In the genomic region with DNA sequence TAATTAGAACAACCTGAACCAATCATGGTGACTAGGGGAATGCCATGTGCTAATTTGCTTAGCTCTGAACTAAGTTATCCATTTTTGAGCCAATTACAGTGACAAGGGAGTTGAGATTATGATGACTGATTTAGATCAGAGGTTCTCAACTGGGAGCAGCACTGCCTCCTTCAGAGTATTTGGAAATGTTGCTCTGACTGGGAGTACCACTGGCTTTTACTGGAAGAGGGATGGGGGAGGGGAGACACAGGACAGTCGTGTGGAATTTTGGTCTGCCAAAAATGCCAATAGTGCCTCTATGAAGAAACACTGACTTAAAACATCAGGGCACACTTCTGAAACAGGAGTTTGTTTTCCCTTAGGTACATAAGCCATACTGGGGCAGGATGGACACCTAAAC, we compare ENCODE assay signal across 20 cellular contexts.
"Had no signal": no experiment of that assay in that cellular context is flagged by ENCODE, and none has a peak within 500 bp of the region (broad histone marks: within the 10 kb centered on the region; RNA-seq: fewer than 3 reads in every experiment).

No MANE protein-coding gene starts in this region.

- H3K27ac ChIP-seq: adrenal gland, ascending aorta, coronary artery, gastrocnemius medialis, pancreas, tibial artery, WERI-Rb-1 had no signal

- H3K27me3 ChIP-seq: adrenal gland, ascending aorta, gastrocnemius medialis, pancreas, tibial artery had no signal

- H3K4me3 ChIP-seq: adrenal gland, ascending aorta, coronary artery, gastrocnemius medialis, pancreas, tibial artery had no signal

- ATAC-seq: gastrocnemius medialis; left ventricle myocardium superior; pancreas; right cardiac atrium; stimulated activated naive CD8-positive, alpha-beta T cell treated with anti-CD3 and anti-CD28 coated beads, Interleukin-15, Interleukin-2, amounts not matched to agents 100 U/mL and 50 U/mL, for 24 hours; T-cell had no signal

- H3K4me1 ChIP-seq: gastrocnemius medialis had no signal

- H3K9me3 ChIP-seq: adrenal gland, ascending aorta, gastrocnemius medialis, pancreas, tibial artery had no signal

- FAIRE-seq: islet of Langerhans, pancreas, TTC549 had no signal

- H3K36me3 ChIP-seq: adrenal gland, ascending aorta, gastrocnemius medialis, pancreas, tibial artery, WERI-Rb-1 had no signal

- DNase-seq: activated gamma-delta T cell treated with Interleukin-2 at 50 U/mL for 16 hours; activated T-cell treated with anti-CD3 and anti-CD28 coated beads, Interleukin-2, amount 50 U/mL, for 1 hour; adrenal gland; gastrocnemius medialis; hypothalamus; left ventricle myocardium superior; mammary epithelial cell; midbrain; pancreas; right cardiac atrium; stimulated activated CD4-positive, alpha-beta T cell treated with anti-CD3 and anti-CD28 coated beads, Interleukin-12 subunit alpha, Interleukin-12 subunit beta, amount 100 ng/mL, for 4 hours; stimulated activated CD4-positive, alpha-beta T cell treated with anti-CD3 and anti-CD28 coated beads, Interleukin-4, amount 100 ng/mL, for 4 hours; stimulated activated naive CD8-positive, alpha-beta T cell treated with anti-CD3 and anti-CD28 coated beads, Interleukin-15, Interleukin-2, amounts not matched to agents 100 U/mL and 50 U/mL, for 24 hours; T-cell; tibial artery had no signal
